Comparison of ENCODE assay signal across 24 cellular contexts in genomic region chr6:81843302-81843701, GRCh38.
DNase-seq lines count a peak whose midpoint lies in the region; ATAC-seq, FAIRE-seq and TF ChIP-seq lines count a peak whose summit lies in the region.
"Had no signal": no experiment of that assay in that cellular context is flagged by ENCODE, and none has a peak within 500 bp of the region (broad histone marks: within the 10 kb centered on the region; RNA-seq: fewer than 3 reads in every experiment).

No MANE protein-coding gene starts in this region.

- H3K27me3 ChIP-seq in HepG2 (ENCODE audit: control insufficient read depth in 1 of 2, insufficient read depth in 2 of 2, low read length in 2 of 2) (no peaks in the 10 kb centered on the region), right lobe of liver (no peaks in the 10 kb centered on the region), parathyroid adenoma (ENCODE audit: control insufficient read depth, insufficient read depth, low read length) (no peaks in the 10 kb centered on the region), A673 (replicated peaks; ENCODE audit: insufficient read depth, low read depth, low read length, poor library complexity) (no peaks in the 10 kb centered on the region)
- H3K27me3 ChIP-seq: Peyer's patch had no signal

- intact Hi-C loops in HepG2 (cut with micrococcal nuclease; ENCODE audit: unreplicated experiment) (loop anchor here (2.0 to 10.0 kb wide), 2 partner anchors 91 to 331 kb away; partner anchors contain the start of gene TENT5A), right lobe of liver (cut with DNase I) (no loop called here), A673 (cut with micrococcal nuclease; ENCODE audit: unreplicated experiment) (no loop called here)

- H3K9ac ChIP-seq in HepG2 (ENCODE audit: insufficient read depth, low read depth, low read length) = no peak overlapping the region
- no peak overlapping the region for H3K9ac ChIP-seq in parathyroid adenoma

- H3K4me2 ChIP-seq in HepG2 (ENCODE audit: low read depth, low read length) = no peak overlapping the region
- no peak overlapping the region for H3K4me2 ChIP-seq in parathyroid adenoma (ENCODE audit: low read length)
- H3K4me2 ChIP-seq: GM23338 had no signal

- ATAC-seq in HepG2 (peak; percentile 65), right lobe of liver (no peak), GM21526 (IDR thresholded peaks at IDR 0.05; ENCODE audit: low FRiP score, unreplicated experiment) (no peak)
- ATAC-seq: GM23338 had no signal

- CTCF ChIA-PET in HepG2 (lab: Yijun Ruan, JAX; ENCODE audit: low intra/inter-chr PET ratio, low total read pairs) = no interaction called here
- CTCF ChIA-PET in A673 (lab: Charles Lee) = no interaction called here

- TF ChIP-seq CTCF in HepG2 (CRISPR knock-in tag; IDR thresholded peaks at IDR 0.05) = no peak
- no peak for TF ChIP-seq CTCF in right lobe of liver (IDR thresholded peaks at IDR 0.05)
- TF ChIP-seq CTCF in parathyroid adenoma (IDR thresholded peaks at IDR 0.05) = no peak
- no peak for TF ChIP-seq CTCF in foreskin fibroblast (IDR thresholded peaks at IDR 0.05; ENCODE audit: low read depth, low read length)
- no peak for TF ChIP-seq CTCF in A673 (conservative IDR thresholded peaks at IDR 0.05; ENCODE audit: low read depth, low read length)

- peaks cover 46% of the 10 kb centered on the region for H3K4me1 ChIP-seq in HepG2 (ENCODE audit: insufficient read depth, low read length)
- H3K4me1 ChIP-seq in right lobe of liver = peaks cover 0 to 13% (median 6%) of the 10 kb centered on the region in 4 donors
- H3K4me1 ChIP-seq in parathyroid adenoma = peaks cover 6% of the 10 kb centered on the region
- no peaks in the 10 kb centered on the region for H3K4me1 ChIP-seq in A673 (ENCODE audit: insufficient read depth, low read length, poor library complexity, severe bottlenecking)
- H3K4me1 ChIP-seq: Peyer's patch had no signal

- peak; percentile 34 for DNase-seq in HepG2 (ENCODE audit: low spot score)
- no peak for DNase-seq in right lobe of liver
- DNase-seq in fibroblast of peridontal ligament (ENCODE audit: extremely low read depth) = peak; percentile 8
- no peak for DNase-seq in foreskin fibroblast
- no peak for DNase-seq in DMS 273 treated with DMSO at 0.1 percent for 48 hours (lab: John Stamatoyannopoulos, UW)
- DNase-seq in A673 (ENCODE audit: low spot score) = no peak
- DNase-seq: 8988T, Calu3, H9, KBM-7, MM.1S, NCI-H1092, NCI-H1417 treated with DMSO at 0.1 percent for 48 hours, NCI-H1694 treated with DMSO at 0.1 percent for 48 hours, NCI-H2081, NCI-H2227 treated with DMSO at 0.1 percent for 48 hours, NCI-H526 treated with DMSO at 0.1 percent for 48 hours, Peyer's patch, SHP77 treated with DMSO at 0.1 percent for 48 hours had no signal

- WGBS in HepG2 (ENCODE audit: low lambda C conversion rate) = 24% methylated on average over 2 of the region's 2 CpGs
- whole genome bisulfite sequencing in right lobe of liver (ENCODE audit: insufficient coverage, low coverage, low lambda C conversion rate, missing lambda C conversion rate) = 22% methylated on average over 2 of the region's 2 CpGs

- no peaks in the 10 kb centered on the region for H3K36me3 ChIP-seq in HepG2 (replicated peaks in 1 of 2; ENCODE audit: control insufficient read depth in 1 of 2, insufficient read depth in 2 of 2, low read length in 2 of 2)
- H3K36me3 ChIP-seq in right lobe of liver = no peaks in the 10 kb centered on the region
- no peaks in the 10 kb centered on the region for H3K36me3 ChIP-seq in parathyroid adenoma (ENCODE audit: control insufficient read depth, insufficient read depth, low read length)
- H3K36me3 ChIP-seq in A673 (ENCODE audit: insufficient read depth, low read length, poor library complexity, severe bottlenecking) = no peaks in the 10 kb centered on the region
- H3K36me3 ChIP-seq: Peyer's patch had no signal

- in situ Hi-C loops in HepG2 (cut with HindIII; ENCODE audit: extremely low pct_ligation_motif_present, low pct_unique_long_range_greater_than_20kb) = no loop called here

- no peaks in the 10 kb centered on the region for H3K79me2 ChIP-seq in HepG2 (ENCODE audit: insufficient read depth, low read length)
- H3K79me2 ChIP-seq in parathyroid adenoma = no peaks in the 10 kb centered on the region

- H4K20me1 ChIP-seq in HepG2 (ENCODE audit: insufficient read depth, low read length) = no peaks in the 10 kb centered on the region

- H3K9me3 ChIP-seq in HepG2 (ENCODE audit: low read length) (no peaks in the 10 kb centered on the region), right lobe of liver (peaks cover 0 to 2% (median 0%) of the 10 kb centered on the region in 4 donors), parathyroid adenoma (ENCODE audit: control insufficient read depth, low read length) (no peaks in the 10 kb centered on the region), A673 (ENCODE audit: low read depth, low read length, poor library complexity, severe bottlenecking) (no peaks in the 10 kb centered on the region)
- H3K9me3 ChIP-seq: Peyer's patch had no signal

- TF ChIP-seq POLR2A in HepG2 (IDR thresholded peaks at IDR 0.05; ENCODE audit: insufficient read depth in 1 of 2, low read depth in 2 of 2, low read length in 2 of 2) = no peak
- no peak for TF ChIP-seq POLR2A in right lobe of liver (IDR thresholded peaks at IDR 0.05)

- H3K4me3 ChIP-seq in HepG2 (replicated peaks in 1 of 3; ENCODE audit: insufficient read depth in 1 of 3, low read depth in 2 of 3, low read length in 3 of 3) (no peak overlapping the region), right lobe of liver (no peak overlapping the region), parathyroid adenoma (ENCODE audit: low read depth, low read length) (no peak overlapping the region), foreskin fibroblast (ENCODE audit: low read depth in 1 of 2, low read length in 2 of 2) (no peak overlapping the region), A673 (ENCODE audit: low read depth, low read length, poor library complexity, severe bottlenecking) (no peak overlapping the region)
- H3K4me3 ChIP-seq: GM23338, Peyer's patch, SK-N-MC had no signal

- no peak for TF ChIP-seq RAD21 in HepG2 (CRISPR knock-in tag; IDR thresholded peaks at IDR 0.05)

- POLR2A ChIA-PET in HepG2 (lab: Yijun Ruan, JAX) (interaction anchor here (1.4 kb wide), 1 partner anchor 20 kb away, joined by 3 read pairs; no protein-coding TSS in a partner anchor), A673 (lab: Charles Lee; ENCODE audit: low non-redundant PET) (no interaction called here)

- H3K27ac ChIP-seq in HepG2 (ENCODE audit: extremely low read length, insufficient read depth, low read length) (no peak overlapping the region), right lobe of liver (no peak overlapping the region), parathyroid adenoma (no peak overlapping the region), A673 (ENCODE audit: low read depth, low read length, poor library complexity, severe bottlenecking) (no peak overlapping the region)
- H3K27ac ChIP-seq: Peyer's patch, SK-N-MC had no signal

- H2AFZ ChIP-seq in HepG2 (ENCODE audit: low read length) = no peak overlapping the region
- H2AFZ ChIP-seq in parathyroid adenoma = peak overlapping the region; percentile 8
- H2AFZ ChIP-seq: GM23338 had no signal

- no peak for TF ChIP-seq EP300 in HepG2 (IDR thresholded peaks at IDR 0.05; ENCODE audit: low read depth in 2 of 2, low read length in 2 of 2)
- TF ChIP-seq EP300 in HepG2 (CRISPR knock-in tag; IDR thresholded peaks at IDR 0.05; ENCODE audit: borderline replicate concordance) = no peak

- FAIRE-seq in HepG2 (lab: Jason Lieb, UNC) = no peak
- FAIRE-seq: G401.6 had no signal

- no TSS peak for BruUV-seq in HepG2 (replicated peaks; lab: Mats Ljungman, UMichigan)
- no TSS peak for BruUV-seq in A673 (replicated peaks; lab: Mats Ljungman, UMichigan)

TF ChIP-seq in HepG2, 621 proteins besides CTCF, POLR2A, EP300 and RAD21:
- peak; percentile 41 for TF ChIP-seq ZNF644 (CRISPR knock-in tag; IDR thresholded peaks at IDR 0.05; ENCODE audit: low read depth)
- no peak for TF ChIP-seq ZNF710 (CRISPR knock-in tag; IDR thresholded peaks at IDR 0.05; ENCODE audit: borderline replicate concordance)
- TF ChIP-seq MYC (CRISPR knock-in tag; IDR thresholded peaks at IDR 0.05; ENCODE audit: borderline replicate concordance) = no peak
- no peak for TF ChIP-seq CENPX (CRISPR knock-in tag; IDR thresholded peaks at IDR 0.05)
- no peak for TF ChIP-seq PBX2 (CRISPR knock-in tag; IDR thresholded peaks at IDR 0.05)
- no peak for TF ChIP-seq FOXA1 (IDR thresholded peaks at IDR 0.05)
- TF ChIP-seq FOXA1 (CRISPR knock-in tag; IDR thresholded peaks at IDR 0.05) = no peak

Comparison
In these comparisons a context has a peak if more than half of its experiments do, and no peak if none do; other contexts are left out.
1. DNase-seq: peak in HepG2 (single experiment) and fibroblast of peridontal ligament (single experiment); none in right lobe of liver (0 of 3), foreskin fibroblast (0 of 2), DMS 273 treated with DMSO at 0.1 percent for 48 hours (single experiment) and A673 (single experiment).